In genomic region chr9:116646661-116647514, GRCh38 we compare ENCODE assay signal across 8 cellular contexts. TPM values are rescaled to one million over a fixed set of nuclear protein-coding genes. Genes with fewer than 3 reads are reported as not detected.
A peak's percentile ranks its signal among the peaks of the same experiment; 100 is the strongest.
DNase-seq lines count a peak whose midpoint lies in the region; ATAC-seq and TF ChIP-seq lines count a peak whose summit lies in the region.

No MANE protein-coding gene starts in this region.

- DNase-seq in SIG-M5 treated with dmso at 0.1 percent for 504 hours (lab: John Stamatoyannopoulos, UW; ENCODE audit: unreplicated experiment) = peak; percentile 29
- DNase-seq in SIG-M5 (lab: John Stamatoyannopoulos, UW) = no peak
- peak; percentile 37 for DNase-seq in KBM-7
- DNase-seq in adipocyte (ENCODE audit: low read depth) = peak; percentile 76
- DNase-seq in iPS-NIHi11 (ENCODE audit: low spot score) = peak; percentile 48
- no peak for DNase-seq in transverse colon
- no peak for DNase-seq in epidermal melanocyte (ENCODE audit: insufficient read length, low spot score)

- no peaks in the 10 kb centered on the region for H3K36me3 ChIP-seq in adipocyte (ENCODE audit: control insufficient read depth, insufficient read depth, low read length, severe bottlenecking)
- no peaks in the 10 kb centered on the region for H3K36me3 ChIP-seq in transverse colon

- WGBS in transverse colon (ENCODE audit: low coverage in 1 of 2), 2 donors = 82 to 100% methylated on average over 2 to 5 of the region's 5 CpGs

- H3K27ac ChIP-seq in transverse colon = no peak overlapping the region

- H3K27me3 ChIP-seq in adipocyte (replicated peaks; ENCODE audit: control insufficient read depth, insufficient read depth, low read length) (no peaks in the 10 kb centered on the region), transverse colon (no peaks in the 10 kb centered on the region)

- TF ChIP-seq POLR2A in transverse colon (IDR thresholded peaks at IDR 0.05) = no peak

- in situ Hi-C loops in KBM-7 (cut with MboI; ENCODE audit: low pct_unique_long_range_greater_than_20kb, low sequenced_read_pairs) = no loop called here
- in situ Hi-C loops in transverse colon (cut with MboI; ENCODE audit: low pct_ligation_motif_present in 1 of 4, low pct_unique_long_range_greater_than_20kb in 1 of 4, low sequenced_read_pairs in 3 of 4) = loop anchor here in 2 of 4 donors (10.0 to 25.0 kb wide), 2 partner anchors 485 to 1052 kb away; partner anchors contain the start of gene PAPPA (in 1 of the 2)

- intact Hi-C loops in transverse colon (cut with DNase I; ENCODE audit: low total_unique reads) = no loop called here

- H3K9me3 ChIP-seq in adipocyte (ENCODE audit: control insufficient read depth, low read length) (no peaks in the 10 kb centered on the region), transverse colon (no peaks in the 10 kb centered on the region)

- H3K4me1 ChIP-seq in adipocyte (ENCODE audit: control insufficient read depth, insufficient read depth, low read length) = peaks cover 34% of the 10 kb centered on the region
- no peaks in the 10 kb centered on the region for H3K4me1 ChIP-seq in transverse colon

- no peak for ATAC-seq in GM19324 (IDR thresholded peaks at IDR 0.05; ENCODE audit: low FRiP score, unreplicated experiment)

- peak; percentile 32 to 50 (median 43) for TF ChIP-seq CTCF in transverse colon (IDR thresholded peaks at IDR 0.05)

- no peak overlapping the region for H3K4me3 ChIP-seq in adipocyte (ENCODE audit: low read length)
- no peak overlapping the region for H3K4me3 ChIP-seq in transverse colon

- no peak for TF ChIP-seq EP300 in transverse colon (IDR thresholded peaks at IDR 0.05; ENCODE audit: low read depth)

- H3K9ac ChIP-seq in adipocyte (ENCODE audit: low read length) = no peak overlapping the region

RNA-seq across cellular contexts. Expression of gene TRIM32, which starts 40.2 kb away (rescaled TPM):
- total RNA-seq in transverse colon = 10 to 100 TPM in 3 of 4 donors, 1 to 10 TPM in 1; 4.1 to 40.2 (median 12.7) TPM

Comparison
In these comparisons a context has a peak if more than half of its experiments do, and no peak if none do; other contexts are left out.
1. DNase-seq: peak in SIG-M5 treated with dmso at 0.1 percent for 504 hours (single experiment), KBM-7 (single experiment), adipocyte (single experiment) and iPS-NIHi11 (single experiment); none in SIG-M5 (single experiment), transverse colon (single experiment) and epidermal melanocyte (single experiment).